30 cellular contexts compared by ENCODE assay signal in genomic region chr3:6492306-6492705, GRCh38.
"Had no signal": no experiment of that assay in that cellular context is flagged by ENCODE, and none has a peak within 500 bp of the region (broad histone marks: within the 10 kb centered on the region; RNA-seq: fewer than 3 reads in every experiment).

No MANE protein-coding gene starts in this region.

- H3K27me3 Mint-ChIP-seq: activated B cell treated with CpG ODN at 0.5 μM for 24 hours; activated CD8-positive, alpha-beta T cell treated with anti-CD3 and anti-CD28 coated beads for 36 hours; activated naive CD8-positive, alpha-beta T cell; activated T-helper 17 cell treated with anti-CD3 and anti-CD28 coated beads, Interleukin-2, amount 50 U/mL, for 72 hours; central memory CD8-positive, alpha-beta T cell; dendritic cell treated with granulocyte-macrophage colony-stimulating factor and Interleukin-4, amounts not matched to agents 40 ng/mL and 50 ng/mL, for 4 days; T-helper 17 cell had no signal

- H3K9me3 ChIP-seq: esophagus squamous epithelium, gastroesophageal sphincter had no signal

- H3K9me3 Mint-ChIP-seq: activated B cell treated with CpG ODN at 0.5 μM for 24 hours had no signal

- H3K4me3 Mint-ChIP-seq: activated B cell treated with CpG ODN at 0.5 μM for 24 hours; activated CD8-positive, alpha-beta T cell treated with anti-CD3 and anti-CD28 coated beads for 36 hours; activated naive CD8-positive, alpha-beta T cell; activated T-cell treated with anti-CD3 and anti-CD28 coated beads, Interleukin-2, amount 50 U/mL, for 4 hours; activated T-helper 17 cell treated with anti-CD3 and anti-CD28 coated beads, Interleukin-2, amount 50 U/mL, for 72 hours; central memory CD8-positive, alpha-beta T cell; dendritic cell treated with granulocyte-macrophage colony-stimulating factor and Interleukin-4, amounts not matched to agents 40 ng/mL and 50 ng/mL, for 4 days; T-helper 17 cell; T-helper 2 cell treated with Interferon-gamma antibody and Interleukin-4, amounts not matched to agents 5 μg/mL and 100 μg/mL, for 36 hours had no signal

- H3K4me1 ChIP-seq: esophagus squamous epithelium, gastroesophageal sphincter had no signal

- H3K27ac ChIP-seq: brain microvascular endothelial cell, coronary artery, dorsolateral prefrontal cortex, epithelial cell of prostate, esophagus squamous epithelium, gastroesophageal sphincter, WERI-Rb-1 had no signal

- H3K36me3 Mint-ChIP-seq: activated naive CD8-positive, alpha-beta T cell had no signal

- H3K4me3 ChIP-seq: coronary artery, dorsolateral prefrontal cortex, esophagus squamous epithelium, gastroesophageal sphincter had no signal

- H3K36me3 ChIP-seq: brain microvascular endothelial cell, esophagus squamous epithelium, gastroesophageal sphincter, WERI-Rb-1 had no signal

- H3K27ac Mint-ChIP-seq: activated B cell treated with CpG ODN at 0.5 μM for 24 hours; activated CD8-positive, alpha-beta T cell treated with anti-CD3 and anti-CD28 coated beads for 36 hours; activated naive CD8-positive, alpha-beta T cell; activated T-helper 17 cell treated with anti-CD3 and anti-CD28 coated beads, Interleukin-2, amount 50 U/mL, for 72 hours; dendritic cell treated with granulocyte-macrophage colony-stimulating factor and Interleukin-4, amounts not matched to agents 40 ng/mL and 50 ng/mL, for 4 days; T-helper 17 cell; T-helper 2 cell treated with Interferon-gamma antibody and Interleukin-4, amounts not matched to agents 5 μg/mL and 100 μg/mL, for 36 hours had no signal

- H3K27me3 ChIP-seq: brain microvascular endothelial cell, dorsolateral prefrontal cortex, esophagus squamous epithelium, gastroesophageal sphincter had no signal

- DNase-seq: activated B cell treated with CpG ODN at 0.5 μM for 24 hours; activated CD4-positive, alpha-beta T cell treated with anti-CD3 and anti-CD28 coated beads for 48 hours; activated CD4-positive, alpha-beta T cell treated with anti-CD3 and anti-CD28 coated beads, Interleukin-2, amount 50 U/mL, for 1 hour; activated CD4-positive, alpha-beta T cell treated with anti-CD3 and anti-CD28 coated beads, Interleukin-2, amount 50 U/mL, for 48 hours; activated CD8-positive, alpha-beta memory T cell treated with anti-CD3 and anti-CD28 coated beads for 24 hours; activated CD8-positive, alpha-beta T cell treated with anti-CD3 and anti-CD28 coated beads for 36 hours; activated effector memory CD4-positive, alpha-beta T cell treated with Interleukin-2 at 50 U/mL for 16 hours; activated gamma-delta T cell treated with Interleukin-2 at 50 U/mL for 16 hours; activated naive CD4-positive, alpha-beta T cell treated with anti-CD3 and anti-CD28 coated beads, Interleukin-2, amount 50 U/mL, for 16 hours; activated naive CD4-positive, alpha-beta T cell treated with Interleukin-2 at 50 U/mL for 16 hours; activated T-cell treated with anti-CD3 and anti-CD28 coated beads, Interleukin-2, amount 50 U/mL, for 4 hours; amniotic stem cell; anterior cingulate cortex; brain microvascular endothelial cell; dorsolateral prefrontal cortex; effector memory CD4-positive, alpha-beta T cell; esophagus squamous epithelium; foreskin melanocyte; head of caudate nucleus; T-helper 17 cell; T1000; WERI-Rb-1 had no signal

- H3K4me1 Mint-ChIP-seq: activated B cell treated with CpG ODN at 0.5 μM for 24 hours; activated T-helper 17 cell treated with anti-CD3 and anti-CD28 coated beads, Interleukin-2, amount 50 U/mL, for 72 hours; central memory CD8-positive, alpha-beta T cell; T-helper 17 cell had no signal
